Comparison of ENCODE assay signal across 10 cellular contexts in genomic region chr2:16063251-16063850, GRCh38.
"Had no signal": no experiment of that assay in that cellular context is flagged by ENCODE, and none has a peak within 500 bp of the region (broad histone marks: within the 10 kb centered on the region; RNA-seq: fewer than 3 reads in every experiment).

No MANE protein-coding gene starts in this region.

- H3K9ac ChIP-seq: KMS-11 had no signal

- H3K4me1 Mint-ChIP-seq: GM23338 had no signal

- ATAC-seq: GM23338 had no signal

- H3K4me2 ChIP-seq: GM23338, KMS-11 had no signal

- H3K4me3 ChIP-seq: GM23338 had no signal

- FAIRE-seq: H1, H54, HTR-8/SVneo had no signal

- H3K27ac Mint-ChIP-seq: GM23338, H9, HFFc6 had no signal

- H3K27ac ChIP-seq: KMS-11 had no signal

- DNase-seq: H9, HCEC 1CT, HFFc6, IMR-90, KBM-7 had no signal

- H3K4me3 Mint-ChIP-seq: GM23338, H9, HFFc6 had no signal
